In genomic region chr9:23622396-23622795, GRCh38 we compare ENCODE assay signal across 24 cellular contexts.
"Had no signal": no experiment of that assay in that cellular context is flagged by ENCODE, and none has a peak within 500 bp of the region (broad histone marks: within the 10 kb centered on the region; RNA-seq: fewer than 3 reads in every experiment).

No MANE protein-coding gene starts in this region.

- H3K36me3 ChIP-seq: adrenal gland, esophagus squamous epithelium, thyroid gland had no signal

- FAIRE-seq: bronchial epithelial cell had no signal

- H3K4me3 Mint-ChIP-seq: activated T-helper 1 cell treated with anti-CD3 and anti-CD28 coated beads, Interleukin-12 subunit alpha, Interleukin-12 subunit beta, Interleukin-2, Interleukin-4 antibody, amounts not matched to agents 30 ng/mL and 10 ng/mL and 1 ng/mL, durations not matched to agents 14 hours and 24 hours and 36 hours had no signal

- DNase-seq: activated CD4-positive, alpha-beta T cell treated with anti-CD3 and anti-CD28 coated beads, Interleukin-2, amount 50 U/mL, for 48 hours; activated CD4-positive, CD25-positive, alpha-beta regulatory T cell treated with anti-CD3 and anti-CD28 coated beads, Interleukin-2, amount 50 U/mL, for 72 hours; activated gamma-delta T cell treated with Interleukin-2 at 50 U/mL for 16 hours; adrenal gland; cerebellar nuclear complex; cortex of kidney; effector CD4-positive, alpha-beta T cell; esophagus squamous epithelium; hippocampal formation; islet precursor cell; midbrain; occipital lobe; posterior cingulate gyrus; retina; stimulated activated CD4-positive, alpha-beta T cell treated with anti-CD3 and anti-CD28 coated beads, Interleukin-12 subunit alpha, Interleukin-12 subunit beta, amount 100 ng/mL, for 4 hours; stimulated activated CD4-positive, alpha-beta T cell treated with anti-CD3 and anti-CD28 coated beads, Interleukin-1b, Interleukin-23, amount 100 ng/mL, for 48 hours; stimulated activated CD8-positive, alpha-beta memory T cell treated with anti-CD3 and anti-CD28 coated beads, Interleukin-4, amount 100 ng/mL, for 48 hours; stimulated activated naive CD4-positive, alpha-beta T cell; T-helper 1 cell; T-helper 9 cell; thyroid gland had no signal

- H3K4me1 ChIP-seq: adrenal gland, esophagus squamous epithelium, thyroid gland had no signal

- H3K9me3 ChIP-seq: adrenal gland, esophagus squamous epithelium, thyroid gland had no signal

- H3K27ac Mint-ChIP-seq: activated naive CD4-positive, alpha-beta T cell treated with anti-CD3 and anti-CD28 coated beads, Interleukin-2, amount 50 U/mL, for 72 hours; activated T-helper 1 cell treated with anti-CD3 and anti-CD28 coated beads, Interleukin-12 subunit alpha, Interleukin-12 subunit beta, Interleukin-2, Interleukin-4 antibody, amounts not matched to agents 30 ng/mL and 10 ng/mL and 1 ng/mL, durations not matched to agents 14 hours and 24 hours and 36 hours had no signal

- H3K4me3 ChIP-seq: adrenal gland, esophagus squamous epithelium, thyroid gland had no signal

- H3K27me3 ChIP-seq: adrenal gland, esophagus squamous epithelium, thyroid gland had no signal

- H3K27ac ChIP-seq: adrenal gland, thyroid gland had no signal
